1 cellular context compared by ENCODE assay signal in genomic region chr1:12224092-12224491, GRCh38. TPM values are rescaled to one million over a fixed set of nuclear protein-coding genes. Genes with fewer than 3 reads are reported as not detected.
"Had no signal": no experiment of that assay in that cellular context is flagged by ENCODE, and none has a peak within 500 bp of the region (broad histone marks: within the 10 kb centered on the region; RNA-seq: fewer than 3 reads in every experiment).

No MANE protein-coding gene starts in this region.

RNA-seq across cellular contexts. Expression of gene TNFRSF1B, which starts 57.3 kb away (rescaled TPM):
- total RNA-seq: HT-29 had no signal
